ENCODE assay signal across 9 cellular contexts in the genomic region with DNA sequence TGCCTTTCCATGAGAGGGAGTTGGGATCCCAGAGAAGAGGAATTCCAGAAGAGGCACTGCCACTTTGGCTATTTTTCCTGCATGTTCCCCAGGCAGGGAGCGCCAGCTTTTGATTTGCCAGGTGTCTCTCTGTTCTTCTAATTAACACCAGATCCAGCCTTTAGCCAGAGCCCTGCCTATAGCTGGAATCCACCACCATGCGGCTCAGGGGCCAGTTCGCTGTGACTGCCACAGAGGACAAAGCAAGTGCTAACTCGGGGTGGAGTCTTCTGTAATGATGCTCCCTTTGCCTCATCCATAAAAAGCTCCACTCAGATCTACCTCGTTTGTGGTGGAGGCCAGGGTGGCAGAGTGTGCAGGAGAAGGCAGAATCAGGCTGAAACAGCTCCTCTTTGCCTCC. TPM values are rescaled to one million over a fixed set of nuclear protein-coding genes. Genes with fewer than 3 reads are reported as not detected.
A peak's percentile ranks its signal among the peaks of the same experiment; 100 is the strongest.
DNase-seq lines count a peak whose midpoint lies in the region; TF ChIP-seq lines count a peak whose summit lies in the region.
"Had no signal": no experiment of that assay in that cellular context is flagged by ENCODE, and none has a peak within 500 bp of the region (broad histone marks: within the 10 kb centered on the region; RNA-seq: fewer than 3 reads in every experiment).

No MANE protein-coding gene starts in this region.

- intact Hi-C loops in A673 (cut with micrococcal nuclease; ENCODE audit: unreplicated experiment) (no loop called here), MCF 10A (cut with micrococcal nuclease) (loop anchor here (2.0 kb wide), 1 partner anchor 18 kb away; a partner anchor contains a TSS)

- H3K9me3 Mint-ChIP-seq in MCF 10A (ENCODE audit: unreplicated experiment) (no peaks in the 10 kb centered on the region), mesothelial cell of epicardium (no peaks in the 10 kb centered on the region)

- H3K36me3 Mint-ChIP-seq in MCF 10A (ENCODE audit: insufficient read depth, unreplicated experiment): no peaks in the 10 kb centered on the region
- H3K36me3 Mint-ChIP-seq in mesothelial cell of epicardium: no peaks in the 10 kb centered on the region

- H3K27ac ChIP-seq in A673 (ENCODE audit: low read depth, low read length, poor library complexity, severe bottlenecking) (peak overlapping the region; percentile 85), HUES48 (ENCODE audit: low read depth, low read length) (no peak overlapping the region)
- H3K27ac ChIP-seq: neutrophil had no signal

- H3K4me1 ChIP-seq in A673 (ENCODE audit: insufficient read depth, low read length, poor library complexity, severe bottlenecking) (peaks cover 31% of the 10 kb centered on the region), HUES48 (ENCODE audit: control insufficient read depth, insufficient read depth, low read length) (peaks cover 22% of the 10 kb centered on the region), BE2C (peaks cover 12% of the 10 kb centered on the region)

- no peak for TF ChIP-seq CTCF in A673 (conservative IDR thresholded peaks at IDR 0.05; ENCODE audit: low read depth, low read length)
- TF ChIP-seq CTCF in MCF 10A (IDR thresholded peaks at IDR 0.05; ENCODE audit: unreplicated experiment): no peak
- TF ChIP-seq CTCF in mesothelial cell of epicardium (IDR thresholded peaks at IDR 0.05; ENCODE audit: unreplicated experiment): no peak
- TF ChIP-seq CTCF in BE2C (IDR thresholded peaks at IDR 0.05; ENCODE audit: low read depth, low read length): no peak

- no TSS peak for BruUV-seq in A673 (replicated peaks; lab: Mats Ljungman, UMichigan)
- no TSS peak for BruUV-seq in MCF 10A (replicated peaks; lab: Mats Ljungman, UMichigan)

- H3K4me3 Mint-ChIP-seq in MCF 10A (ENCODE audit: unreplicated experiment): peak overlapping the region; percentile 69
- H3K4me3 Mint-ChIP-seq in mesothelial cell of epicardium: peak overlapping the region; percentile 54

- no peaks in the 10 kb centered on the region for H3K9me3 ChIP-seq in A673 (ENCODE audit: low read depth, low read length, poor library complexity, severe bottlenecking)
- no peaks in the 10 kb centered on the region for H3K9me3 ChIP-seq in HUES48 (ENCODE audit: control insufficient read depth, insufficient read depth, low read length)
- H3K9me3 ChIP-seq in BE2C: no peaks in the 10 kb centered on the region
- H3K9me3 ChIP-seq: neutrophil had no signal

- CTCF ChIA-PET in A673 (lab: Charles Lee) (no interaction called here), MCF 10A (lab: Yijun Ruan, JAX) (interaction anchor here (0.6 to 2.2 kb wide), 12 partner anchors 10 to 62 kb away, joined by 3 to 12 read pairs (median 6); a partner anchor contains a TSS)

- DNase-seq in A673 (ENCODE audit: low spot score): peak; percentile 29
- no peak for DNase-seq in MCF 10A (ENCODE audit: unreplicated experiment)
- DNase-seq in mesothelial cell of epicardium (ENCODE audit: low spot score in 2 of 2, unreplicated experiment in 2 of 2): no peak
- no peak for DNase-seq in central memory CD4-positive, alpha-beta T cell
- no peak for DNase-seq in T1000 (lab: John Stamatoyannopoulos, UW)
- no peak for DNase-seq in stimulated activated CD4-positive, alpha-beta T cell treated with anti-CD3 and anti-CD28 coated beads, Interleukin-2, amount 100 ng/mL, for 24 hours
- no peak for DNase-seq in BE2C

- H3K36me3 ChIP-seq in A673 (ENCODE audit: insufficient read depth, low read length, poor library complexity, severe bottlenecking): no peaks in the 10 kb centered on the region
- H3K36me3 ChIP-seq in HUES48 (ENCODE audit: control insufficient read depth, insufficient read depth, low read length): no peaks in the 10 kb centered on the region
- no peaks in the 10 kb centered on the region for H3K36me3 ChIP-seq in BE2C
- H3K36me3 ChIP-seq: neutrophil had no signal

- H3K27ac Mint-ChIP-seq in MCF 10A (ENCODE audit: low read depth, unreplicated experiment) (peak overlapping the region; percentile 82), mesothelial cell of epicardium (peak overlapping the region; percentile 80)

- H3K27me3 Mint-ChIP-seq in MCF 10A (ENCODE audit: insufficient read depth, unreplicated experiment): no peaks in the 10 kb centered on the region
- H3K27me3 Mint-ChIP-seq in mesothelial cell of epicardium (ENCODE audit: low read depth): peaks cover 5% of the 10 kb centered on the region

- POLR2A ChIA-PET in A673 (lab: Charles Lee; ENCODE audit: low non-redundant PET): interaction anchor here (0.7 kb wide), 1 partner anchor 30 kb away, joined by 8 read pairs; no protein-coding TSS in a partner anchor
- POLR2A ChIA-PET in MCF 10A (lab: Yijun Ruan, JAX): interaction anchor here (0.6 to 5.9 kb wide), 21 partner anchors 8 to 318 kb away, joined by 3 to 103 read pairs (median 9); a partner anchor contains a TSS

- H3K27me3 ChIP-seq in A673 (replicated peaks; ENCODE audit: insufficient read depth, low read depth, low read length, poor library complexity) (no peaks in the 10 kb centered on the region), HUES48 (ENCODE audit: control insufficient read depth, insufficient read depth, low read length) (peaks cover 28% of the 10 kb centered on the region), BE2C (no peaks in the 10 kb centered on the region; the same call in 1 of the 2 replicates)

- H3K4me1 Mint-ChIP-seq in MCF 10A (ENCODE audit: insufficient read depth, unreplicated experiment) (peaks cover 23% of the 10 kb centered on the region), mesothelial cell of epicardium (peaks cover 25% of the 10 kb centered on the region)

- H3K9ac ChIP-seq in HUES48 (ENCODE audit: low read depth, low read length): no peak overlapping the region

- H3K4me3 ChIP-seq in A673 (ENCODE audit: low read depth, low read length, poor library complexity, severe bottlenecking) (no peak overlapping the region), HUES48 (ENCODE audit: low read depth, low read length) (peak overlapping the region; percentile 57), BE2C (ENCODE audit: low read depth, low read length) (no peak overlapping the region)

RNA-seq across cellular contexts. Expression of a gene that starts 17.9 kb away (rescaled TPM):
- total RNA-seq in A673 (2021): 115 and 132 TPM in 2 replicates
- total RNA-seq in MCF 10A (2022): 73.4 and 76.5 TPM in 2 replicates
- total RNA-seq in mesothelial cell of epicardium: 210 to 218 TPM (median 216 TPM) in 3 replicates
- polyA plus RNA-seq in BE2C (2012; ENCODE audit: insufficient read depth, insufficient read length, low read depth): 115 TPM

RNA-seq across cellular contexts. Expression of a gene that starts 45.8 kb away (rescaled TPM):
- total RNA-seq in A673 (2021): 4.4 and 5.4 TPM in 2 replicates
- total RNA-seq in MCF 10A (2022): 1.7 and 1.9 TPM in 2 replicates
- 4.0 to 5.3 TPM (median 4.7 TPM) in 3 replicates for total RNA-seq in mesothelial cell of epicardium
- polyA plus RNA-seq in BE2C (2012; ENCODE audit: insufficient read depth, insufficient read length, low read depth): 8.1 TPM
